Comparison of ENCODE assay signal across 21 cellular contexts in genomic region chr4:184292465-184292867, GRCh38.
DNase-seq lines count a peak whose midpoint lies in the region; ATAC-seq, FAIRE-seq and TF ChIP-seq lines count a peak whose summit lies in the region.
"Had no signal": no experiment of that assay in that cellular context is flagged by ENCODE, and none has a peak within 500 bp of the region (broad histone marks: within the 10 kb centered on the region; RNA-seq: fewer than 3 reads in every experiment).

No MANE protein-coding gene starts in this region.

- CTCF ChIA-PET in MCF 10A (lab: Yijun Ruan, JAX) (no interaction called here), K562 (lab: Yijun Ruan, JAX; ENCODE audit: low intra/inter-chr PET ratio) (no interaction called here)

- no peak for TF ChIP-seq CTCF in breast epithelium (IDR thresholded peaks at IDR 0.05)
- no peak for TF ChIP-seq CTCF in MCF 10A (IDR thresholded peaks at IDR 0.05; ENCODE audit: unreplicated experiment)
- no peak for TF ChIP-seq CTCF in K562 (IDR thresholded peaks at IDR 0.05 in 2 of 3, conservative IDR thresholded peaks at IDR 0.05 in 1 of 3; ENCODE audit: insufficient read depth in 2 of 3, low read depth in 1 of 3, low read length in 3 of 3)
- no peak for TF ChIP-seq CTCF in kidney (IDR thresholded peaks at IDR 0.05; ENCODE audit: borderline replicate concordance, extremely low read depth, insufficient read depth)

- H3K27me3 ChIP-seq in breast epithelium (no peaks in the 10 kb centered on the region), K562 (ENCODE audit: control insufficient read depth in 2 of 2, insufficient read depth in 2 of 2, low read length in 2 of 2) (no peaks in the 10 kb centered on the region), mucosa of rectum (ENCODE audit: control insufficient read depth in 2 of 2, insufficient read depth in 2 of 2, low read length in 2 of 2) (no peaks in the 10 kb centered on the region)
- H3K27me3 ChIP-seq: Peyer's patch had no signal

- ATAC-seq in K562 = no peak
- ATAC-seq: SK-N-SH treated with all-trans-retinoic acid at 6 μM for 48 hours had no signal

- no peak overlapping the region for H3K4me3 Mint-ChIP-seq in MCF 10A (ENCODE audit: unreplicated experiment)
- H3K4me3 Mint-ChIP-seq: CD8-positive, alpha-beta memory T cell; HFFc6 had no signal

- DNase-seq in breast epithelium (ENCODE audit: low spot score in 2 of 2) (no peak), MCF 10A (ENCODE audit: unreplicated experiment) (no peak), K562 (ENCODE audit: extremely low read depth in 1 of 4, low spot score in 3 of 4) (no peak), kidney (no peak), AML-193 (lab: John Stamatoyannopoulos, UW) (no peak), NCI-H2107 treated with DMSO at 0.1 percent for 48 hours (lab: John Stamatoyannopoulos, UW; ENCODE audit: unreplicated experiment) (no peak)
- DNase-seq: 8988T; Calu3; CD8-positive, alpha-beta memory T cell; DMS153; H7; HFFc6; NCI-H1694; NCI-H2081 treated with DMSO at 0.1 percent for 48 hours; NCI-H446; NCI-H526; Peyer's patch had no signal

- intact Hi-C loops in breast epithelium (cut with DNase I; ENCODE audit: low total_unique reads) (loop anchor here (10.0 kb wide), 1 partner anchor 252 kb away; no protein-coding TSS in a partner anchor), MCF 10A (cut with micrococcal nuclease) (no loop called here), K562 (cut with micrococcal nuclease) (no loop called here), kidney (cut with DNase I) (no loop called here)

- no peaks in the 10 kb centered on the region for H3K9me3 Mint-ChIP-seq in MCF 10A (ENCODE audit: unreplicated experiment)

- H3K9me1 ChIP-seq in K562 (ENCODE audit: control insufficient read depth, insufficient read depth, low read length) = no peaks in the 10 kb centered on the region

- in situ Hi-C loops in K562 (cut with MboI) = no loop called here

- TF ChIP-seq RAD21 in K562 (CRISPR knock-in tag; conservative IDR thresholded peaks at IDR 0.05 in 1 of 2, IDR thresholded peaks at IDR 0.05 in 1 of 2) = no peak

- H3K4me1 ChIP-seq in breast epithelium = no peaks in the 10 kb centered on the region
- no peaks in the 10 kb centered on the region; a peak in 2 of 5 replicates for H3K4me1 ChIP-seq in K562 (replicated peaks in 1 of 2; ENCODE audit: control insufficient read depth in 2 of 2, insufficient read depth in 2 of 2, low read length in 2 of 2)
- H3K4me1 ChIP-seq in mucosa of rectum (ENCODE audit: control insufficient read depth in 2 of 2, insufficient read depth in 2 of 2, low read length in 2 of 2) = peaks cover 19 to 35% of the 10 kb centered on the region in 2 donors
- H3K4me1 ChIP-seq in kidney (ENCODE audit: control insufficient read depth in 1 of 2, insufficient read depth in 1 of 2, low read depth in 1 of 2, low read length in 2 of 2) = peaks cover 0 to 7% of the 10 kb centered on the region in 2 donors

- H3K36me3 ChIP-seq in breast epithelium (no peaks in the 10 kb centered on the region), K562 (ENCODE audit: control insufficient read depth, insufficient read depth, low read length) (no peaks in the 10 kb centered on the region), mucosa of rectum (ENCODE audit: control insufficient read depth in 2 of 2, insufficient read depth in 2 of 2, low read length in 2 of 2) (no peaks in the 10 kb centered on the region), kidney (ENCODE audit: control insufficient read depth in 1 of 2, insufficient read depth in 2 of 2, low read length in 2 of 2) (no peaks in the 10 kb centered on the region)
- H3K36me3 ChIP-seq: Peyer's patch had no signal

- H3K36me3 Mint-ChIP-seq in MCF 10A (ENCODE audit: insufficient read depth, unreplicated experiment) = no peaks in the 10 kb centered on the region

- no peaks in the 10 kb centered on the region for H3K27me3 Mint-ChIP-seq in MCF 10A (ENCODE audit: insufficient read depth, unreplicated experiment)

- no peak overlapping the region for H3K27ac Mint-ChIP-seq in MCF 10A (ENCODE audit: low read depth, unreplicated experiment)
- H3K27ac Mint-ChIP-seq: CD8-positive, alpha-beta memory T cell; HFFc6 had no signal

- BruUV-seq in MCF 10A (replicated peaks; lab: Mats Ljungman, UMichigan) (no TSS peak), K562 (replicated peaks; lab: Mats Ljungman, UMichigan) (no TSS peak)

- no peaks in the 10 kb centered on the region for H3K79me2 ChIP-seq in K562 (ENCODE audit: control insufficient read depth, insufficient read depth, low read length)

- H3K9me3 ChIP-seq in breast epithelium = no peaks in the 10 kb centered on the region
- no peaks in the 10 kb centered on the region for H3K9me3 ChIP-seq in K562 (replicated peaks; ENCODE audit: control insufficient read depth, insufficient read depth, low read depth, low read length)
- H3K9me3 ChIP-seq in mucosa of rectum (ENCODE audit: control insufficient read depth in 2 of 2, low read length in 2 of 2) = no peaks in the 10 kb centered on the region
- H3K9me3 ChIP-seq in kidney (ENCODE audit: control insufficient read depth in 1 of 2, low read length in 2 of 2) = no peaks in the 10 kb centered on the region
- H3K9me3 ChIP-seq: Peyer's patch had no signal

- no peak overlapping the region for H2AFZ ChIP-seq in K562 (ENCODE audit: low read depth, low read length)

- FAIRE-seq in K562 (lab: Jason Lieb, UNC) (no peak), kidney (lab: Jason Lieb, UNC) (no peak)
- FAIRE-seq: G401.6 had no signal

- TF ChIP-seq EP300 in K562 (IDR thresholded peaks at IDR 0.05; ENCODE audit: low read length) = no peak

- POLR2A ChIA-PET in MCF 10A (lab: Yijun Ruan, JAX) = interaction anchor here (0.8 to 1.1 kb wide), 3 partner anchors 9 to 244 kb away, joined by 3 to 4 read pairs (median 3); no protein-coding TSS in a partner anchor
- POLR2A ChIA-PET in K562 (lab: Yijun Ruan, JAX) = interaction anchor here (0.7 kb wide), 1 partner anchor 40 kb away, joined by 3 read pairs; no protein-coding TSS in a partner anchor

- 59% methylated on average over 3 of the region's 3 CpGs for WGBS in K562 (ENCODE audit: insufficient coverage, low coverage, missing lambda C conversion rate)

- H3K27ac ChIP-seq in breast epithelium = peak overlapping the region; percentile 39 to 79
- no peak overlapping the region for H3K27ac ChIP-seq in K562 (ENCODE audit: extremely low read depth, low read depth, low read length)
- H3K27ac ChIP-seq in mucosa of rectum (ENCODE audit: low read depth in 2 of 2, low read length in 2 of 2) = peak overlapping the region; percentile 49 to 76
- H3K27ac ChIP-seq in kidney (ENCODE audit: low read depth in 2 of 2, low read length in 2 of 2) = no peak overlapping the region
- H3K27ac ChIP-seq: C4-2B, Peyer's patch had no signal

- no peak overlapping the region for H3K4me3 ChIP-seq in breast epithelium
- no peak overlapping the region for H3K4me3 ChIP-seq in K562
- no peak overlapping the region for H3K4me3 ChIP-seq in mucosa of rectum (ENCODE audit: low read length in 2 of 2)
- H3K4me3 ChIP-seq in kidney (ENCODE audit: low read length in 2 of 2) = no peak overlapping the region
- H3K4me3 ChIP-seq: Peyer's patch had no signal

- H4K20me1 ChIP-seq in K562 (replicated peaks; ENCODE audit: control insufficient read depth, insufficient read depth, low read length) = no peaks in the 10 kb centered on the region

- TF ChIP-seq POLR2A in breast epithelium (IDR thresholded peaks at IDR 0.05) = no peak
- no peak for TF ChIP-seq POLR2A in K562 (conservative IDR thresholded peaks at IDR 0.05)

- no peak overlapping the region for H3K4me2 ChIP-seq in K562 (ENCODE audit: insufficient read depth, low read length)

- no peaks in the 10 kb centered on the region for H3K4me1 Mint-ChIP-seq in MCF 10A (ENCODE audit: insufficient read depth, unreplicated experiment)

- H3K9ac ChIP-seq in K562 (ENCODE audit: insufficient read depth in 1 of 2, low read depth in 2 of 2, low read length in 2 of 2) (no peak overlapping the region), mucosa of rectum (ENCODE audit: low read depth in 1 of 2, low read length in 2 of 2) (peak overlapping the region in 1 of 2 donors; percentile 41), kidney (ENCODE audit: low read length in 2 of 2) (no peak overlapping the region)

TF ChIP-seq in K562, 482 proteins besides CTCF, POLR2A, EP300 and RAD21:
- TF ChIP-seq ZBTB1 (CRISPR knock-in tag; IDR thresholded peaks at IDR 0.05; ENCODE audit: borderline replicate concordance, low read depth) (no peak), ZBTB43 (CRISPR knock-in tag; IDR thresholded peaks at IDR 0.05) (peak; percentile 69; the same call in 1 of the 2 replicates), CTBP1 (IDR thresholded peaks at IDR 0.05; ENCODE audit: borderline replicate concordance) (no peak), BCOR (IDR thresholded peaks at IDR 0.05) (0 out of 2 replicates have a peak, but pooled peaks have one; percentile 0), TRIM24 (IDR thresholded peaks at IDR 0.05) (0 out of 4 replicates have a peak, but pooled peaks of 1 of the 2 experiments have one; percentile 8)

Comparison
In these comparisons a context has a peak if more than half of its experiments do, and no peak if none do; other contexts are left out.
1. H3K27ac ChIP-seq: peak in breast epithelium (2 of 2) and mucosa of rectum (2 of 2); none in K562 (single experiment) and kidney (0 of 2).